In genomic region chrX:40109288-40110008, GRCh38 we compare ENCODE assay signal across 8 cellular contexts. TPM values are rescaled to one million over a fixed set of nuclear protein-coding genes. Genes with fewer than 3 reads are reported as not detected.
A peak's percentile ranks its signal among the peaks of the same experiment; 100 is the strongest.
DNase-seq lines count a peak whose midpoint lies in the region; ATAC-seq and TF ChIP-seq lines count a peak whose summit lies in the region.

No MANE protein-coding gene starts in this region.

- H3K27me3 Mint-ChIP-seq in brain: peaks cover 17% of the 10 kb centered on the region

- peak overlapping the region; percentile 53 to 72 for H3K4me3 ChIP-seq in stomach smooth muscle (ENCODE audit: low read length in 2 of 2)

- no peaks in the 10 kb centered on the region for H3K36me3 ChIP-seq in stomach smooth muscle (ENCODE audit: control insufficient read depth in 2 of 2, insufficient read depth in 2 of 2, low read length in 2 of 2)

- TF ChIP-seq CTCF in brain (conservative IDR thresholded peaks at IDR 0.05): no peak

- intact Hi-C loops in left colon (cut with DNase I, micrococcal nuclease): loop anchor here in 1 of 2 donors (5.0 kb wide), 1 partner anchor 63 kb away; no protein-coding TSS in a partner anchor

- H3K36me3 Mint-ChIP-seq in brain: no peaks in the 10 kb centered on the region

- no peaks in the 10 kb centered on the region for H3K9me3 ChIP-seq in stomach smooth muscle (ENCODE audit: control insufficient read depth in 2 of 2, low read length in 2 of 2)

- peak overlapping the region; percentile 55 to 63 for H3K9ac ChIP-seq in stomach smooth muscle (ENCODE audit: low read length in 2 of 2)

- H3K4me1 Mint-ChIP-seq in brain: peaks cover 34% of the 10 kb centered on the region

- peaks cover 0 to 9% of the 10 kb centered on the region in 2 donors for H3K27me3 ChIP-seq in stomach smooth muscle (ENCODE audit: control insufficient read depth in 1 of 2, insufficient read depth in 2 of 2, low read length in 2 of 2)

- no peak for ATAC-seq in left colon
- ATAC-seq in GM21360 (IDR thresholded peaks at IDR 0.05; ENCODE audit: unreplicated experiment): no peak

- H3K4me1 ChIP-seq in stomach smooth muscle (ENCODE audit: control insufficient read depth, insufficient read depth, low read length): peaks cover 40% of the 10 kb centered on the region

- H3K9me3 Mint-ChIP-seq in brain: peaks cover 0 to 5% (median 0%) of the 10 kb centered on the region in 5 experiments

- peak overlapping the region; percentile 74 to 85 (median 81) for H3K4me3 Mint-ChIP-seq in brain

- H3K27ac Mint-ChIP-seq in brain: peak overlapping the region in 4 of 5 experiments; percentile 57 to 82 (median 76)

- H3K27ac ChIP-seq in stomach smooth muscle (ENCODE audit: low read length): peak overlapping the region; percentile 70

- DNase-seq in NCI-H526 (lab: John Stamatoyannopoulos, UW): peak; percentile 25 to 79
- no peak for DNase-seq in NCI-H526 treated with DMSO at 0.1 percent for 48 hours (lab: John Stamatoyannopoulos, UW)
- DNase-seq in NCI-H1694 treated with DMSO at 0.1 percent for 48 hours (lab: John Stamatoyannopoulos, UW): peak; percentile 56
- peak; percentile 48 to 77 for DNase-seq in left colon
- no peak for DNase-seq in DMS79 treated with DMSO at 0.1 percent for 48 hours (lab: John Stamatoyannopoulos, UW)

RNA-seq across cellular contexts. Expression of gene BCOR, which starts 11.7 kb away (rescaled TPM):
- 41.6 TPM for polyA plus RNA-seq in brain (ENCODE audit: insufficient read depth, low read depth, low replicate concordance)
- total RNA-seq in left colon: 10 to 100 TPM; 19.0 to 24.4 TPM

Comparison
In these comparisons a context has a peak if more than half of its experiments do, and no peak if none do; other contexts are left out.
1. DNase-seq: peak in NCI-H526 (2 of 2), NCI-H1694 treated with DMSO at 0.1 percent for 48 hours (single experiment) and left colon (2 of 2); none in NCI-H526 treated with DMSO at 0.1 percent for 48 hours (single experiment) and DMS79 treated with DMSO at 0.1 percent for 48 hours (single experiment).